23 cellular contexts compared by ENCODE assay signal in the genomic region with DNA sequence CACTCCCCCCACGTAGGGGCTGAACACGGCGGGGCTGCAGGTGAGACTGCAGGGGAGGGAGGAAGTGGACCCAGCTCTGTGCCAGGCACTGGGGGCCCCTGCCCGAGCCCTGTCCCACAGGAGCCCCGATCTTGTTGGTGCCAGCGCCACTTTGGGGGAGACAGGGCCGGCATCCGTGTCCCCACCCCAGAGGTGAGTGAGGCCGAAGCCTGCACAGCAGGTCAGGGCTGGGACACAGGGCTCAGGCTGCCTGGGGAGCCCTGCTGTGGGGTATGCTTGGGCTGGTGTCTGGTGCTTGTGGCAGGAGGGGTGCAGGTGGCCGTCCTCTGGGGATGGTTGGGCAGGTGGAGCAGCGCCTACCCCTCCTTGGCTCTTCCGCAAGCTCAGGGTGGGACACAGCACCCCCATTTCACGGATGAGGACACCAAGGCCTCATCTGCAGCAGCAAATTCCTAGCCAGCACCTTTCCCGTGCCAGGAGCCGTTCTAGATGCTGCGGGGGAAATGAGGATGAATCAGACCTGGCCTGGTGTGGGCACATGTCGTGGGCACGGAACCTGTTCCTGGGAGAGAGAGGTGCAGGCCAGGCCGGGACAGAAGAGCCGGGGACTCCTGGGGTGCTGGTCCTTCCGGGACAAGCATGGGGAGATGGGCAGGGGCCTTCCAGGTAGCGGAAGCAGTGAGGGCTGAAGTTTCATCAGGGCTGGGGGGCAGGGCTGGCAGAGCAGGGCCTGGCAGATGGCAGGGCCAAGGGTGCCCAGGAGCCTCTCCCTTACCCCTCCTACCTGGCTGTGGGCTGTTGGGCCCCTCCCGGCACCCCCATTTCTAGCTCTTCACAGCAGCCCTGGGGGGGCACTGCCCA. TPM values are rescaled to one million over a fixed set of nuclear protein-coding genes. Genes with fewer than 3 reads are reported as not detected.
A peak's percentile ranks its signal among the peaks of the same experiment; 100 is the strongest.
DNase-seq lines count a peak whose midpoint lies in the region; ATAC-seq and TF ChIP-seq lines count a peak whose summit lies in the region.
"Had no signal": no experiment of that assay in that cellular context is flagged by ENCODE, and none has a peak within 500 bp of the region (broad histone marks: within the 10 kb centered on the region; RNA-seq: fewer than 3 reads in every experiment).

No MANE protein-coding gene starts in this region.

- no peak for TF ChIP-seq POLR2A in vagina (IDR thresholded peaks at IDR 0.05)
- TF ChIP-seq POLR2A in esophagus muscularis mucosa (IDR thresholded peaks at IDR 0.05; ENCODE audit: low read depth): no peak

- no peak for ATAC-seq in HG02938 (IDR thresholded peaks at IDR 0.05; ENCODE audit: unreplicated experiment)
- ATAC-seq: HepG2, Right ventricle myocardium inferior had no signal

- H2AFZ ChIP-seq in neural cell (ENCODE audit: low read depth, low read length): no peak overlapping the region

- no peak for TF ChIP-seq RAD21 in neural cell (conservative IDR thresholded peaks at IDR 0.05)

- intact Hi-C loops in vagina (cut with DNase I) (no loop called here), esophagus muscularis mucosa (cut with DNase I) (no loop called here)

- no peaks in the 10 kb centered on the region for H3K79me2 ChIP-seq in neural cell (replicated peaks; ENCODE audit: insufficient read depth, low read length)

- H3K27ac ChIP-seq in BLaER1 (no peak overlapping the region), HUES6 (ENCODE audit: low read depth, low read length) (no peak overlapping the region), angular gyrus (ENCODE audit: low read depth, low read length) (peak overlapping the region; percentile 55), neural cell (ENCODE audit: low read length) (no peak overlapping the region), vagina (no peak overlapping the region), esophagus muscularis mucosa (replicated peaks in 1 of 4) (no peak overlapping the region)

- H3K4me3 ChIP-seq in BLaER1 (no peak overlapping the region), HUES6 (ENCODE audit: low read depth, low read length) (peak overlapping the region; percentile 29; the same call in 1 of the 2 replicates), neural cell (ENCODE audit: low read length) (no peak overlapping the region), vagina (no peak overlapping the region), esophagus muscularis mucosa (no peak overlapping the region)
- H3K4me3 ChIP-seq: K562 had no signal

- no peaks in the 10 kb centered on the region for H3F3A ChIP-seq in neural cell (ENCODE audit: insufficient read depth, low read length, poor library complexity, severe bottlenecking)

- H3K4me1 ChIP-seq in BLaER1 (peaks cover 16% of the 10 kb centered on the region), HUES6 (ENCODE audit: control insufficient read depth, insufficient read depth, low read length) (no peaks in the 10 kb centered on the region), vagina (no peaks in the 10 kb centered on the region), esophagus muscularis mucosa (peaks cover 0 to 6% (median 0%) of the 10 kb centered on the region in 4 donors)

- no peak for TF ChIP-seq CTCF in neural cell (IDR thresholded peaks at IDR 0.05; ENCODE audit: poor library complexity, severe bottlenecking)
- no peak for TF ChIP-seq CTCF in vagina (IDR thresholded peaks at IDR 0.05)
- TF ChIP-seq CTCF in esophagus muscularis mucosa (IDR thresholded peaks at IDR 0.05): no peak

- no peaks in the 10 kb centered on the region for H3K36me3 ChIP-seq in BLaER1
- no peaks in the 10 kb centered on the region for H3K36me3 ChIP-seq in HUES6 (ENCODE audit: control insufficient read depth, insufficient read depth, low read length)
- no peaks in the 10 kb centered on the region for H3K36me3 ChIP-seq in neural cell (ENCODE audit: insufficient read depth, low read length)
- H3K36me3 ChIP-seq in vagina: no peaks in the 10 kb centered on the region
- H3K36me3 ChIP-seq in esophagus muscularis mucosa: no peaks in the 10 kb centered on the region

- H3K9me3 ChIP-seq in BLaER1: peaks cover 4% of the 10 kb centered on the region
- H3K9me3 ChIP-seq in HUES6 (ENCODE audit: control insufficient read depth, insufficient read depth, low read depth, low read length): peaks cover 10% of the 10 kb centered on the region; the same call in 1 of the 2 replicates
- no peaks in the 10 kb centered on the region for H3K9me3 ChIP-seq in neural cell (ENCODE audit: low read length)
- H3K9me3 ChIP-seq in vagina: no peaks in the 10 kb centered on the region
- peaks cover 0 to 5% (median 1%) of the 10 kb centered on the region in 4 donors for H3K9me3 ChIP-seq in esophagus muscularis mucosa

- H3K4me2 ChIP-seq in BLaER1 (peak overlapping the region; percentile 62), neural cell (ENCODE audit: low read length) (no peak overlapping the region)

- in situ Hi-C loops in ACHN (cut with HindIII; ENCODE audit: low pct_ligation_motif_present, low pct_unique_long_range_greater_than_20kb, low sequenced_read_pairs): no loop called here

- H3K9ac ChIP-seq in BLaER1 (no peak overlapping the region), HUES6 (ENCODE audit: low read length) (no peak overlapping the region), neural cell (ENCODE audit: low read length) (peak overlapping the region; percentile 5)

- 60% methylated on average over 19 of the region's 23 CpGs for WGBS in esophagus muscularis mucosa

- H4K20me1 ChIP-seq in BLaER1 (no peaks in the 10 kb centered on the region), neural cell (ENCODE audit: insufficient read depth) (no peaks in the 10 kb centered on the region)

- TF ChIP-seq EP300 in neural cell (conservative IDR thresholded peaks at IDR 0.05; ENCODE audit: poor library complexity, severe bottlenecking): no peak
- TF ChIP-seq EP300 in esophagus muscularis mucosa (IDR thresholded peaks at IDR 0.05): no peak

- H3K9me2 ChIP-seq in neural cell (ENCODE audit: insufficient read depth, low read length): no peaks in the 10 kb centered on the region

- peaks cover 8% of the 10 kb centered on the region; the same call in 1 of the 2 replicates for H3K27me3 ChIP-seq in BLaER1
- H3K27me3 ChIP-seq in HUES6 (ENCODE audit: control insufficient read depth, insufficient read depth, low read length): peaks cover 42% of the 10 kb centered on the region
- peaks cover 16% of the 10 kb centered on the region for H3K27me3 ChIP-seq in neural cell (ENCODE audit: insufficient read depth, low read depth, low read length)
- no peaks in the 10 kb centered on the region for H3K27me3 ChIP-seq in vagina
- peaks cover 0 to 90% (median 8%) of the 10 kb centered on the region in 4 donors for H3K27me3 ChIP-seq in esophagus muscularis mucosa

- DNase-seq in vagina (ENCODE audit: extremely low spot score in 2 of 2) (no peak), ACHN (no peak), esophagus muscularis mucosa (ENCODE audit: extremely low spot score) (no peak)
- DNase-seq: GDM1; NCI-H1105 treated with DMSO at 0.1 percent for 48 hours; NCI-H1694; NCI-H2081; NCI-H2171; NCI-H345; NCI-H774; NK-92 treated with Interleukin-12 subunit alpha and Interleukin-12 subunit beta, amount 100 ng/mL, for 24 hours had no signal

TF ChIP-seq in neural cell, 6 proteins besides CTCF, POLR2A, EP300 and RAD21:
- TF ChIP-seq, protein P1, sequence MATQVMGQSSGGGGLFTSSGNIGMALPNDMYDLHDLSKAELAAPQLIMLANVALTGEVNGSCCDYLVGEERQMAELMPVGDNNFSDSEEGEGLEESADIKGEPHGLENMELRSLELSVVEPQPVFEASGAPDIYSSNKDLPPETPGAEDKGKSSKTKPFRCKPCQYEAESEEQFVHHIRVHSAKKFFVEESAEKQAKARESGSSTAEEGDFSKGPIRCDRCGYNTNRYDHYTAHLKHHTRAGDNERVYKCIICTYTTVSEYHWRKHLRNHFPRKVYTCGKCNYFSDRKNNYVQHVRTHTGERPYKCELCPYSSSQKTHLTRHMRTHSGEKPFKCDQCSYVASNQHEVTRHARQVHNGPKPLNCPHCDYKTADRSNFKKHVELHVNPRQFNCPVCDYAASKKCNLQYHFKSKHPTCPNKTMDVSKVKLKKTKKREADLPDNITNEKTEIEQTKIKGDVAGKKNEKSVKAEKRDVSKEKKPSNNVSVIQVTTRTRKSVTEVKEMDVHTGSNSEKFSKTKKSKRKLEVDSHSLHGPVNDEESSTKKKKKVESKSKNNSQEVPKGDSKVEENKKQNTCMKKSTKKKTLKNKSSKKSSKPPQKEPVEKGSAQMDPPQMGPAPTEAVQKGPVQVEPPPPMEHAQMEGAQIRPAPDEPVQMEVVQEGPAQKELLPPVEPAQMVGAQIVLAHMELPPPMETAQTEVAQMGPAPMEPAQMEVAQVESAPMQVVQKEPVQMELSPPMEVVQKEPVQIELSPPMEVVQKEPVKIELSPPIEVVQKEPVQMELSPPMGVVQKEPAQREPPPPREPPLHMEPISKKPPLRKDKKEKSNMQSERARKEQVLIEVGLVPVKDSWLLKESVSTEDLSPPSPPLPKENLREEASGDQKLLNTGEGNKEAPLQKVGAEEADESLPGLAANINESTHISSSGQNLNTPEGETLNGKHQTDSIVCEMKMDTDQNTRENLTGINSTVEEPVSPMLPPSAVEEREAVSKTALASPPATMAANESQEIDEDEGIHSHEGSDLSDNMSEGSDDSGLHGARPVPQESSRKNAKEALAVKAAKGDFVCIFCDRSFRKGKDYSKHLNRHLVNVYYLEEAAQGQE (IDR thresholded peaks at IDR 0.05; ENCODE audit: borderline replicate concordance): no peak
- TF ChIP-seq TAF1 (IDR thresholded peaks at IDR 0.05; ENCODE audit: low read depth) (no peak), EZH2 (IDR thresholded peaks at IDR 0.05; ENCODE audit: borderline replicate concordance, insufficient read depth, low read length, poor library complexity, severe bottlenecking) (no peak)

RNA-seq across cellular contexts. Expression of gene KCNT1, which starts 35.2 kb away (rescaled TPM):
- polyA plus RNA-seq in neural cell: 0.67 and 0.74 TPM in 2 replicates
- 0.24 and 0.58 TPM in 2 replicates for polyA minus RNA-seq in neural cell
- total RNA-seq in vagina: not detected
- total RNA-seq in esophagus muscularis mucosa: under 1 TPM in 2 of 4 donors, not detected in 2; 0.06 to 0.17 TPM
- total RNA-seq: Daoy, HepG2, SK-MEL-5 had no signal
- polyA plus RNA-seq: BJ, HepG2, K562 had no signal

RNA-seq across cellular contexts. Expression of gene SOHLH1, which starts 37.9 kb away (rescaled TPM):
- polyA plus RNA-seq in neural cell: not detected in 2 replicates
- not detected in 2 replicates for polyA minus RNA-seq in neural cell
- total RNA-seq in vagina: not detected
- not detected for total RNA-seq in esophagus muscularis mucosa
- total RNA-seq: CD4-positive, alpha-beta memory T cell; Daoy; Right ventricle myocardium inferior; SK-MEL-5 had no signal
- polyA plus RNA-seq: BJ; CD4-positive, alpha-beta memory T cell had no signal
